In the genomic region with DNA sequence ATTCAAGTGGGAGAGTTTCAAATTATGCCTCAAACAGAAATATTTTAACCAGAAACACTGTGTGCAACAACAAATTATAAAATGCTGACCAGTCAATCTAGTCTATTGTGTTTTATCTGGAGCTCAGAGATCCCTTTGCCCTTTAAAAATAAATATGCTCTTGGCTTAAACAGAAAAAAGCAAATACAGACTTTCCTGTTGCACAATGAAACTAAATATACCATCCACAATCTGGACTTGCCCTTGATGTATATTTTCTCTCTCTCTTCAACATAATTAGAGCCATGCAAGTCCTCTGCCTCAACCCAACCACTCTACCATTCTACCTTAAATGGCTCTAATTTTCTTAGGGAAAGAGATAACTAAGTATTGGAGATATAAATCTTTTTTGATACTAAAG, we compare ENCODE assay signal across 1 cellular context.
TF ChIP-seq lines count a peak whose summit lies in the region.

No MANE protein-coding gene starts in this region.

TF ChIP-seq in HepG2, 621 proteins besides CTCF, POLR2A, EP300 and RAD21 (continued from another document and continues in another):
- no peak for TF ChIP-seq CENPX (CRISPR knock-in tag; IDR thresholded peaks at IDR 0.05)
- TF ChIP-seq ERF (CRISPR knock-in tag; IDR thresholded peaks at IDR 0.05) = peak; percentile 65; the same call in 1 of the 2 replicates
- peak; percentile 95 for TF ChIP-seq HMG20A (CRISPR knock-in tag; IDR thresholded peaks at IDR 0.05; ENCODE audit: borderline replicate concordance)
- no peak for TF ChIP-seq ZNF557 (CRISPR knock-in tag; IDR thresholded peaks at IDR 0.05)
- TF ChIP-seq, protein P1, sequence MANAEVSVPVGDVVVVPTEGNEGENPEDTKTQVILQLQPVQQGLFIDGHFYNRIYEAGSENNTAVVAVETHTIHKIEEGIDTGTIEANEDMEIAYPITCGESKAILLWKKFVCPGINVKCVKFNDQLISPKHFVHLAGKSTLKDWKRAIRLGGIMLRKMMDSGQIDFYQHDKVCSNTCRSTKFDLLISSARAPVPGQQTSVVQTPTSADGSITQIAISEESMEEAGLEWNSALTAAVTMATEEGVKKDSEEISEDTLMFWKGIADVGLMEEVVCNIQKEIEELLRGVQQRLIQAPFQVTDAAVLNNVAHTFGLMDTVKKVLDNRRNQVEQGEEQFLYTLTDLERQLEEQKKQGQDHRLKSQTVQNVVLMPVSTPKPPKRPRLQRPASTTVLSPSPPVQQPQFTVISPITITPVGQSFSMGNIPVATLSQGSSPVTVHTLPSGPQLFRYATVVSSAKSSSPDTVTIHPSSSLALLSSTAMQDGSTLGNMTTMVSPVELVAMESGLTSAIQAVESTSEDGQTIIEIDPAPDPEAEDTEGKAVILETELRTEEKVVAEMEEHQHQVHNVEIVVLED (CRISPR knock-in tag; IDR thresholded peaks at IDR 0.05; ENCODE audit: borderline replicate concordance) = 0 out of 2 replicates have a peak, but pooled peaks have one; percentile 15
- no peak for TF ChIP-seq PCBP1 (IDR thresholded peaks at IDR 0.05; ENCODE audit: borderline replicate concordance, low read depth, low read length)
- no peak for TF ChIP-seq ZSCAN29 (CRISPR knock-in tag; conservative IDR thresholded peaks at IDR 0.05)
- TF ChIP-seq CEBPG (CRISPR knock-in tag; IDR thresholded peaks at IDR 0.05) = peak; percentile 94
- peak in 1 of 2 experiments; percentile 56; a peak in 1 of 4 replicates for TF ChIP-seq KLF16 (CRISPR knock-in tag; IDR thresholded peaks at IDR 0.05)
- peak; percentile 83 for TF ChIP-seq HNF4A (CRISPR knock-in tag; IDR thresholded peaks at IDR 0.05)
- peak; percentile 58; the same call in 1 of the 2 replicates for TF ChIP-seq TBX3 (IDR thresholded peaks at IDR 0.05; ENCODE audit: borderline replicate concordance)
- TF ChIP-seq HNF4G (IDR thresholded peaks at IDR 0.05; ENCODE audit: borderline replicate concordance, low read depth, low read length) = peak; percentile 57; the same call in 1 of the 2 replicates
- no peak for TF ChIP-seq HNF4G (CRISPR knock-in tag; IDR thresholded peaks at IDR 0.05; ENCODE audit: borderline replicate concordance, low read depth)
- no peak for TF ChIP-seq SP2 (CRISPR knock-in tag; IDR thresholded peaks at IDR 0.05)
- TF ChIP-seq, protein P2, sequence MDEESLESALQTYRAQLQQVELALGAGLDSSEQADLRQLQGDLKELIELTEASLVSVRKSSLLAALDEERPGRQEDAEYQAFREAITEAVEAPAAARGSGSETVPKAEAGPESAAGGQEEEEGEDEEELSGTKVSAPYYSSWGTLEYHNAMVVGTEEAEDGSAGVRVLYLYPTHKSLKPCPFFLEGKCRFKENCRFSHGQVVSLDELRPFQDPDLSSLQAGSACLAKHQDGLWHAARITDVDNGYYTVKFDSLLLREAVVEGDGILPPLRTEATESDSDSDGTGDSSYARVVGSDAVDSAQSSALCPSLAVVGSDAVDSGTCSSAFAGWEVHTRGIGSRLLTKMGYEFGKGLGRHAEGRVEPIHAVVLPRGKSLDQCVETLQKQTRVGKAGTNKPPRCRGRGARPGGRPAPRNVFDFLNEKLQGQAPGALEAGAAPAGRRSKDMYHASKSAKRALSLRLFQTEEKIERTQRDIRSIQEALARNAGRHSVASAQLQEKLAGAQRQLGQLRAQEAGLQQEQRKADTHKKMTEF (CRISPR knock-in tag; IDR thresholded peaks at IDR 0.05) = peak; percentile 84
- TF ChIP-seq, protein P3, sequence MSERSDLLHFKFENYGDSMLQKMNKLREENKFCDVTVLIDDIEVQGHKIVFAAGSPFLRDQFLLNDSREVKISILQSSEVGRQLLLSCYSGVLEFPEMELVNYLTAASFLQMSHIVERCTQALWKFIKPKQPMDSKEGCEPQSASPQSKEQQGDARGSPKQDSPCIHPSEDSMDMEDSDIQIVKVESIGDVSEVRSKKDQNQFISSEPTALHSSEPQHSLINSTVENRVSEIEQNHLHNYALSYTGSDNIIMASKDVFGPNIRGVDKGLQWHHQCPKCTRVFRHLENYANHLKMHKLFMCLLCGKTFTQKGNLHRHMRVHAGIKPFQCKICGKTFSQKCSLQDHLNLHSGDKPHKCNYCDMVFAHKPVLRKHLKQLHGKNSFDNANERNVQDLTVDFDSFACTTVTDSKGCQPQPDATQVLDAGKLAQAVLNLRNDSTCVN (CRISPR knock-in tag; IDR thresholded peaks at IDR 0.05; ENCODE audit: borderline replicate concordance) = no peak
- peak; percentile 79; the same call in 1 of the 2 replicates for TF ChIP-seq HMG20B (CRISPR knock-in tag; conservative IDR thresholded peaks at IDR 0.05)
- TF ChIP-seq SRF (IDR thresholded peaks at IDR 0.05; ENCODE audit: low read depth, low read length) = no peak
- TF ChIP-seq, protein P4, sequence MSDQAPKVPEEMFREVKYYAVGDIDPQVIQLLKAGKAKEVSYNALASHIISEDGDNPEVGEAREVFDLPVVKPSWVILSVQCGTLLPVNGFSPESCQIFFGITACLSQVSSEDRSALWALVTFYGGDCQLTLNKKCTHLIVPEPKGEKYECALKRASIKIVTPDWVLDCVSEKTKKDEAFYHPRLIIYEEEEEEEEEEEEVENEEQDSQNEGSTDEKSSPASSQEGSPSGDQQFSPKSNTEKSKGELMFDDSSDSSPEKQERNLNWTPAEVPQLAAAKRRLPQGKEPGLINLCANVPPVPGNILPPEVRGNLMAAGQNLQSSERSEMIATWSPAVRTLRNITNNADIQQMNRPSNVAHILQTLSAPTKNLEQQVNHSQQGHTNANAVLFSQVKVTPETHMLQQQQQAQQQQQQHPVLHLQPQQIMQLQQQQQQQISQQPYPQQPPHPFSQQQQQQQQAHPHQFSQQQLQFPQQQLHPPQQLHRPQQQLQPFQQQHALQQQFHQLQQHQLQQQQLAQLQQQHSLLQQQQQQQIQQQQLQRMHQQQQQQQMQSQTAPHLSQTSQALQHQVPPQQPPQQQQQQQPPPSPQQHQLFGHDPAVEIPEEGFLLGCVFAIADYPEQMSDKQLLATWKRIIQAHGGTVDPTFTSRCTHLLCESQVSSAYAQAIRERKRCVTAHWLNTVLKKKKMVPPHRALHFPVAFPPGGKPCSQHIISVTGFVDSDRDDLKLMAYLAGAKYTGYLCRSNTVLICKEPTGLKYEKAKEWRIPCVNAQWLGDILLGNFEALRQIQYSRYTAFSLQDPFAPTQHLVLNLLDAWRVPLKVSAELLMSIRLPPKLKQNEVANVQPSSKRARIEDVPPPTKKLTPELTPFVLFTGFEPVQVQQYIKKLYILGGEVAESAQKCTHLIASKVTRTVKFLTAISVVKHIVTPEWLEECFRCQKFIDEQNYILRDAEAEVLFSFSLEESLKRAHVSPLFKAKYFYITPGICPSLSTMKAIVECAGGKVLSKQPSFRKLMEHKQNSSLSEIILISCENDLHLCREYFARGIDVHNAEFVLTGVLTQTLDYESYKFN (CRISPR knock-in tag; conservative IDR thresholded peaks at IDR 0.05) = peak; percentile 94
- TF ChIP-seq, protein P5, sequence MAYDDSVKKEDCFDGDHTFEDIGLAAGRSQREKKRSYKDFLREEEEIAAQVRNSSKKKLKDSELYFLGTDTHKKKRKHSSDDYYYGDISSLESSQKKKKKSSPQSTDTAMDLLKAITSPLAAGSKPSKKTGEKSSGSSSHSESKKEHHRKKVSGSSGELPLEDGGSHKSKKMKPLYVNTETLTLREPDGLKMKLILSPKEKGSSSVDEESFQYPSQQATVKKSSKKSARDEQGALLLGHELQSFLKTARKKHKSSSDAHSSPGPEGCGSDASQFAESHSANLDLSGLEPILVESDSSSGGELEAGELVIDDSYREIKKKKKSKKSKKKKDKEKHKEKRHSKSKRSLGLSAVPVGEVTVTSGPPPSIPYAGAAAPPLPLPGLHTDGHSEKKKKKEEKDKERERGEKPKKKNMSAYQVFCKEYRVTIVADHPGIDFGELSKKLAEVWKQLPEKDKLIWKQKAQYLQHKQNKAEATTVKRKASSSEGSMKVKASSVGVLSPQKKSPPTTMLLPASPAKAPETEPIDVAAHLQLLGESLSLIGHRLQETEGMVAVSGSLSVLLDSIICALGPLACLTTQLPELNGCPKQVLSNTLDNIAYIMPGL (CRISPR knock-in tag; IDR thresholded peaks at IDR 0.05; ENCODE audit: borderline replicate concordance in 1 of 2, low read depth in 1 of 2) = no peak
- no peak for TF ChIP-seq ZNF747 (CRISPR knock-in tag; IDR thresholded peaks at IDR 0.05; ENCODE audit: borderline replicate concordance)
- no peak for TF ChIP-seq ZNF737 (CRISPR knock-in tag; IDR thresholded peaks at IDR 0.05; ENCODE audit: borderline replicate concordance)
- no peak for TF ChIP-seq ZNF768 (CRISPR knock-in tag; IDR thresholded peaks at IDR 0.05)
- TF ChIP-seq, protein P6, sequence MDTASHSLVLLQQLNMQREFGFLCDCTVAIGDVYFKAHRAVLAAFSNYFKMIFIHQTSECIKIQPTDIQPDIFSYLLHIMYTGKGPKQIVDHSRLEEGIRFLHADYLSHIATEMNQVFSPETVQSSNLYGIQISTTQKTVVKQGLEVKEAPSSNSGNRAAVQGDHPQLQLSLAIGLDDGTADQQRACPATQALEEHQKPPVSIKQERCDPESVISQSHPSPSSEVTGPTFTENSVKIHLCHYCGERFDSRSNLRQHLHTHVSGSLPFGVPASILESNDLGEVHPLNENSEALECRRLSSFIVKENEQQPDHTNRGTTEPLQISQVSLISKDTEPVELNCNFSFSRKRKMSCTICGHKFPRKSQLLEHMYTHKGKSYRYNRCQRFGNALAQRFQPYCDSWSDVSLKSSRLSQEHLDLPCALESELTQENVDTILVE (CRISPR knock-in tag; IDR thresholded peaks at IDR 0.05) = peak; percentile 68
- TF ChIP-seq SPEN (CRISPR knock-in tag; IDR thresholded peaks at IDR 0.05; ENCODE audit: low read depth) = no peak
- TF ChIP-seq ZNF549 (CRISPR knock-in tag; IDR thresholded peaks at IDR 0.05) = no peak
- TF ChIP-seq ZC3H4 (CRISPR knock-in tag; IDR thresholded peaks at IDR 0.05; ENCODE audit: borderline replicate concordance) = no peak
- TF ChIP-seq, protein P7, sequence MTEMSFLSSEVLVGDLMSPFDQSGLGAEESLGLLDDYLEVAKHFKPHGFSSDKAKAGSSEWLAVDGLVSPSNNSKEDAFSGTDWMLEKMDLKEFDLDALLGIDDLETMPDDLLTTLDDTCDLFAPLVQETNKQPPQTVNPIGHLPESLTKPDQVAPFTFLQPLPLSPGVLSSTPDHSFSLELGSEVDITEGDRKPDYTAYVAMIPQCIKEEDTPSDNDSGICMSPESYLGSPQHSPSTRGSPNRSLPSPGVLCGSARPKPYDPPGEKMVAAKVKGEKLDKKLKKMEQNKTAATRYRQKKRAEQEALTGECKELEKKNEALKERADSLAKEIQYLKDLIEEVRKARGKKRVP (CRISPR knock-in tag; IDR thresholded peaks at IDR 0.05) = no peak
- TF ChIP-seq, protein P8, sequence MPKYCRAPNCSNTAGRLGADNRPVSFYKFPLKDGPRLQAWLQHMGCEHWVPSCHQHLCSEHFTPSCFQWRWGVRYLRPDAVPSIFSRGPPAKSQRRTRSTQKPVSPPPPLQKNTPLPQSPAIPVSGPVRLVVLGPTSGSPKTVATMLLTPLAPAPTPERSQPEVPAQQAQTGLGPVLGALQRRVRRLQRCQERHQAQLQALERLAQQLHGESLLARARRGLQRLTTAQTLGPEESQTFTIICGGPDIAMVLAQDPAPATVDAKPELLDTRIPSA (CRISPR knock-in tag; IDR thresholded peaks at IDR 0.05; ENCODE audit: borderline replicate concordance) = no peak
- no peak for TF ChIP-seq ZBTB1 (CRISPR knock-in tag; IDR thresholded peaks at IDR 0.05; ENCODE audit: borderline replicate concordance)
- no peak for TF ChIP-seq PLRG1 (conservative IDR thresholded peaks at IDR 0.05)
- no peak for TF ChIP-seq NFKB2 (CRISPR knock-in tag; IDR thresholded peaks at IDR 0.05; ENCODE audit: borderline replicate concordance)
- TF ChIP-seq SOX6 (IDR thresholded peaks at IDR 0.05) = no peak
- TF ChIP-seq SOX6 (CRISPR knock-in tag; IDR thresholded peaks at IDR 0.05) = peak; percentile 94
- TF ChIP-seq NCOA5 (CRISPR knock-in tag; IDR thresholded peaks at IDR 0.05) = no peak
- no peak for TF ChIP-seq NONO (IDR thresholded peaks at IDR 0.05)
- TF ChIP-seq NONO (CRISPR knock-in tag; conservative IDR thresholded peaks at IDR 0.05) = no peak
- TF ChIP-seq, protein P9, sequence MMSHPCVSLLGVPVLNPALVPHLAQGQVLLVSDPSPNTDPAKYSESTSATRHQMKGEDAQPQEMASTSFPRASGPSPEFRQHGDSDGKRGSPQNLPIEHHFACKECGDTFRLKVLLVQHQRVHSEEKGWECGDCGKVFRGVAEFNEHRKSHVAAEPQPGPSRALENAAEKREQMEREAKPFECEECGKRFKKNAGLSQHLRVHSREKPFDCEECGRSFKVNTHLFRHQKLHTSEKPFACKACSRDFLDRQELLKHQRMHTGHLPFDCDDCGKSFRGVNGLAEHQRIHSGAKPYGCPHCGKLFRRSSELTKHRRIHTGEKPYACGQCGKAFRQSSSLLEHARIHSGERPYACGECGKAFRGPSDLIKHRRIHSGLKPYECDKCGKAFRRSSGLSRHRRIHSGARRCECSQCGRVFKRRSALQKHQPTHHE (CRISPR knock-in tag; IDR thresholded peaks at IDR 0.05; ENCODE audit: borderline replicate concordance) = no peak
- TF ChIP-seq MEIS2 (CRISPR knock-in tag; IDR thresholded peaks at IDR 0.05) = no peak
- TF ChIP-seq ZKSCAN8 (CRISPR knock-in tag; IDR thresholded peaks at IDR 0.05; ENCODE audit: borderline replicate concordance) = peak; percentile 57; the same call in 1 of the 2 replicates
- peak; percentile 21; the same call in 1 of the 2 replicates for TF ChIP-seq KDM1A (CRISPR knock-in tag; IDR thresholded peaks at IDR 0.05)
- TF ChIP-seq ZBTB42 (CRISPR knock-in tag; IDR thresholded peaks at IDR 0.05) = no peak
- TF ChIP-seq, protein P10, sequence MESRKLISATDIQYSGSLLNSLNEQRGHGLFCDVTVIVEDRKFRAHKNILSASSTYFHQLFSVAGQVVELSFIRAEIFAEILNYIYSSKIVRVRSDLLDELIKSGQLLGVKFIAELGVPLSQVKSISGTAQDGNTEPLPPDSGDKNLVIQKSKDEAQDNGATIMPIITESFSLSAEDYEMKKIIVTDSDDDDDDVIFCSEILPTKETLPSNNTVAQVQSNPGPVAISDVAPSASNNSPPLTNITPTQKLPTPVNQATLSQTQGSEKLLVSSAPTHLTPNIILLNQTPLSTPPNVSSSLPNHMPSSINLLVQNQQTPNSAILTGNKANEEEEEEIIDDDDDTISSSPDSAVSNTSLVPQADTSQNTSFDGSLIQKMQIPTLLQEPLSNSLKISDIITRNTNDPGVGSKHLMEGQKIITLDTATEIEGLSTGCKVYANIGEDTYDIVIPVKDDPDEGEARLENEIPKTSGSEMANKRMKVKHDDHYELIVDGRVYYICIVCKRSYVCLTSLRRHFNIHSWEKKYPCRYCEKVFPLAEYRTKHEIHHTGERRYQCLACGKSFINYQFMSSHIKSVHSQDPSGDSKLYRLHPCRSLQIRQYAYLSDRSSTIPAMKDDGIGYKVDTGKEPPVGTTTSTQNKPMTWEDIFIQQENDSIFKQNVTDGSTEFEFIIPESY (CRISPR knock-in tag; IDR thresholded peaks at IDR 0.05) = no peak
- TF ChIP-seq, protein P11, sequence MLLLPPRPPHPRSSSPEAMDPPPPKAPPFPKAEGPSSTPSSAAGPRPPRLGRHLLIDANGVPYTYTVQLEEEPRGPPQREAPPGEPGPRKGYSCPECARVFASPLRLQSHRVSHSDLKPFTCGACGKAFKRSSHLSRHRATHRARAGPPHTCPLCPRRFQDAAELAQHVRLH (CRISPR knock-in tag; IDR thresholded peaks at IDR 0.05; ENCODE audit: borderline replicate concordance, low read depth) = no peak
- peak; percentile 96 for TF ChIP-seq RXRB (CRISPR knock-in tag; IDR thresholded peaks at IDR 0.05; ENCODE audit: borderline replicate concordance)
- TF ChIP-seq CREB1 (IDR thresholded peaks at IDR 0.05) = no peak
- TF ChIP-seq CREB1 (CRISPR knock-in tag; IDR thresholded peaks at IDR 0.05) = peak; percentile 60
